8 cellular contexts compared by ENCODE assay signal in the genomic region with DNA sequence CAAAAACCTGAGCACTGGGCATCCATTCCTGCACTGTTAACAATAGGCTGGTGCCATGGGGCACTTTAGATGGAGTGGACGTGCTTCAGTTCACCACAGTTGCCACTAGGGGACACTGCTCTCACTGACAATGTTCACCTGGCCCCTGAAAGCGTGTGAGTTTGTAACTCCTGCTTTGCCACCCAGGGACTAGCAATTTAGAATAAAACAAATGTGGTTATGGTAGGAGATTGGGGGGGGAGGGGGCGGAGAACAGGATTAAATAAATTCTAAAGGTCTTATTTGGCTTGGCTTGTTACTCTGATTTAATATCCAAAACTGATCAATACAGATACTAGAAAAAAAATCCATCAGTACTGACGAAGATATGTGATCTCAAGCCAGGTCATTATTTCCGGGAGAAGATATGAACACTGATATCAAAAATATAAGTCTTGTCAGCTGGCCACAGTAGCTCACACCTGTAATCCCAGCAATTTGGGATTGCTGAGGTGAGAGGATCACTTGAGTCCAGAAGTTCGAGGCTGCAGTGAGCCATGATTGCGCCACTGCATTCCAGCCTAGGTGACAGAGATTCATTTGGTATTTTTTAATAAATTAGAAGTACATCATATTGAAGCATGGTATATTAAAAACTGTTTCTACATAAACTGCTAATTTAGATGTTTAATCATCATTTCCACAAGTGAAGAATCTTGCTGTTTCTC. TPM values are rescaled to one million over a fixed set of nuclear protein-coding genes. Genes with fewer than 3 reads are reported as not detected.
A peak's percentile ranks its signal among the peaks of the same experiment; 100 is the strongest.
DNase-seq lines count a peak whose midpoint lies in the region; ATAC-seq, FAIRE-seq and TF ChIP-seq lines count a peak whose summit lies in the region.

No MANE protein-coding gene starts in this region.

- intact Hi-C loops in transverse colon (cut with DNase I; ENCODE audit: low total_unique reads): no loop called here

- H3K9me3 ChIP-seq in Peyer's patch (no peaks in the 10 kb centered on the region), transverse colon (no peaks in the 10 kb centered on the region)

- WGBS in transverse colon (ENCODE audit: low coverage in 1 of 2), 2 donors: 53 to 62% methylated on average over 7 of the region's 7 CpGs

- FAIRE-seq in HTR-8/SVneo (lab: Jason Lieb, UNC): peak; percentile 88

- H3K27me3 ChIP-seq in Peyer's patch (no peaks in the 10 kb centered on the region), transverse colon (no peaks in the 10 kb centered on the region)

- peaks cover 0 to 8% (median 0%) of the 10 kb centered on the region in 3 donors for H3K36me3 ChIP-seq in Peyer's patch
- H3K36me3 ChIP-seq in transverse colon: peaks cover 0 to 6% (median 2%) of the 10 kb centered on the region in 4 donors

- H3K27ac ChIP-seq in Peyer's patch (no peak overlapping the region), transverse colon (no peak overlapping the region)

- in situ Hi-C loops in transverse colon (cut with MboI; ENCODE audit: low pct_ligation_motif_present in 1 of 4, low pct_unique_long_range_greater_than_20kb in 1 of 4, low sequenced_read_pairs in 3 of 4): no loop called here

- DNase-seq in D341Med (ENCODE audit: low spot score) (peak; percentile 85), HTR-8/SVneo (ENCODE audit: insufficient read length, low spot score) (peak; percentile 75), Peyer's patch (peak; percentile 60 to 86 (median 62)), foreskin fibroblast (peak; percentile 51 to 83), omental fat pad (ENCODE audit: low spot score) (peak; percentile 46), transverse colon (peak; percentile 70)
- DNase-seq in activated T-helper 1 cell treated with anti-CD3 and anti-CD28 coated beads, Interleukin-2, amount 50 U/mL, for 16 hours (ENCODE audit: low read depth in 1 of 2, low spot score in 1 of 2): peak; percentile 28 to 37

- peak; percentile 71 to 94 (median 94) for TF ChIP-seq CTCF in Peyer's patch (IDR thresholded peaks at IDR 0.05)
- peak; percentile 99 for TF ChIP-seq CTCF in foreskin fibroblast (IDR thresholded peaks at IDR 0.05; ENCODE audit: low read depth, low read length)
- peak in 2 of 3 donors; percentile 22 to 64 for TF ChIP-seq CTCF in omental fat pad (IDR thresholded peaks at IDR 0.05)
- TF ChIP-seq CTCF in transverse colon (IDR thresholded peaks at IDR 0.05): peak; percentile 87 to 97 (median 92)

- no peak for TF ChIP-seq POLR2A in Peyer's patch (IDR thresholded peaks at IDR 0.05)
- no peak for TF ChIP-seq POLR2A in transverse colon (IDR thresholded peaks at IDR 0.05)

- H3K4me1 ChIP-seq in Peyer's patch (no peaks in the 10 kb centered on the region), transverse colon (no peaks in the 10 kb centered on the region)

- TF ChIP-seq EP300 in transverse colon (IDR thresholded peaks at IDR 0.05; ENCODE audit: low read depth): no peak

- ATAC-seq in GM19468 (IDR thresholded peaks at IDR 0.05; ENCODE audit: extremely low read depth, unreplicated experiment) (peak; percentile 63), omental fat pad (ENCODE audit: low FRiP score) (peak; percentile 80)

- no peak overlapping the region for H3K4me3 ChIP-seq in Peyer's patch
- no peak overlapping the region for H3K4me3 ChIP-seq in foreskin fibroblast (ENCODE audit: low read depth in 1 of 2, low read length in 2 of 2)
- no peak overlapping the region for H3K4me3 ChIP-seq in transverse colon

RNA-seq across cellular contexts. Expression of a gene that starts 23.2 kb away (rescaled TPM):
- total RNA-seq in Peyer's patch: 10 to 100 TPM in 2 of 4 donors, 1 to 10 TPM in 2; 7.7 to 21.5 (median 11.9) TPM
- total RNA-seq in omental fat pad: 10 to 100 TPM in 2 of 4 donors, 1 to 10 TPM in 2; 6.7 to 11.0 (median 9.5) TPM
- total RNA-seq in transverse colon: 1 to 10 TPM; 7.1 to 10.0 (median 9.5) TPM

RNA-seq across cellular contexts. Expression of a gene that starts 23.4 kb away (rescaled TPM):
- total RNA-seq in Peyer's patch: 1 to 10 TPM in 3 of 4 donors, under 1 TPM in 1; 0.66 to 5.8 (median 3.7) TPM
- 1 to 10 TPM in 1 of 4 donors, under 1 TPM in 3; 0.60 to 1.4 (median 0.77) TPM for total RNA-seq in omental fat pad
- 1 to 10 TPM in 2 of 4 donors, under 1 TPM in 1, not detected in 1; 0.16 to 5.0 (median 3.3) TPM for total RNA-seq in transverse colon

Comparison
In these comparisons a context has a peak if more than half of its experiments do, and no peak if none do; other contexts are left out.
1. DNase-seq: peak in every context shown above with its lines; median percentile 85 in D341Med; 75 in HTR-8/SVneo; 70 in transverse colon; 67 in foreskin fibroblast; 62 in Peyer's patch; 46 in omental fat pad; 32 in activated T-helper 1 cell treated with anti-CD3 and anti-CD28 coated beads, Interleukin-2, amount 50 U/mL, for 16 hours.
2. CTCF ChIP-seq: peak in every context shown above with its lines; median percentile 99 in foreskin fibroblast; 94 in Peyer's patch; 92 in transverse colon; 43 in omental fat pad.